In genomic region chr12:82109243-82109642, GRCh38 we compare ENCODE assay signal across 27 cellular contexts.
"Had no signal": no experiment of that assay in that cellular context is flagged by ENCODE, and none has a peak within 500 bp of the region (broad histone marks: within the 10 kb centered on the region; RNA-seq: fewer than 3 reads in every experiment).

No MANE protein-coding gene starts in this region.

- H3K4me1 ChIP-seq: pancreas, prostate gland, right lobe of liver, sigmoid colon, stomach, thyroid gland, tibial nerve, upper lobe of left lung, vagina had no signal

- H3K4me3 Mint-ChIP-seq: natural killer cell treated with Interleukin-12 subunit alpha and Interleukin-12 subunit beta and Interleukin-15 and Interleukin-18, amount 100 ng/mL, for 72 hours; nephron progenitor cell; neural crest cell; stimulated activated effector memory CD8-positive, alpha-beta T cell treated with anti-CD3 and anti-CD28 coated beads, Interleukin-12 subunit alpha, Interleukin-12 subunit beta, amount 100 ng/mL, for 72 hours; stimulated activated naive B cell treated with anti-CD40 and anti-IgM and Interleukin-4, amounts not matched to agents 10 μg/mL and 1 μg/mL and 100 μg/mL, for 72 hours; stimulated activated naive CD8-positive, alpha-beta T cell treated with anti-CD3 and anti-CD28 coated beads, Interleukin-15, Interleukin-2, amounts not matched to agents 100 ng/mL and 50 ng/mL, for 24 hours had no signal

- H3K9me3 Mint-ChIP-seq: nephron progenitor cell; stimulated activated naive CD8-positive, alpha-beta T cell treated with anti-CD3 and anti-CD28 coated beads, Interleukin-15, Interleukin-2, amounts not matched to agents 100 ng/mL and 50 ng/mL, for 24 hours had no signal

- H3K36me3 ChIP-seq: neutrophil, pancreas, prostate gland, right lobe of liver, sigmoid colon, stomach, thoracic aorta, thyroid gland, tibial nerve, upper lobe of left lung, vagina had no signal

- H3K27ac ChIP-seq: neutrophil, pancreas, prostate gland, right lobe of liver, sigmoid colon, stomach, thoracic aorta, thyroid gland, tibial nerve, upper lobe of left lung, vagina had no signal

- H3K4me3 ChIP-seq: pancreas, prostate gland, right lobe of liver, sigmoid colon, stomach, thoracic aorta, thyroid gland, tibial nerve, upper lobe of left lung, vagina had no signal

- H3K4me1 Mint-ChIP-seq: nephron progenitor cell; neural crest cell; stimulated activated effector memory CD8-positive, alpha-beta T cell treated with anti-CD3 and anti-CD28 coated beads, Interleukin-12 subunit alpha, Interleukin-12 subunit beta, amount 100 ng/mL, for 72 hours; stimulated activated naive B cell treated with anti-CD40 and anti-IgM and Interleukin-4, amounts not matched to agents 10 μg/mL and 1 μg/mL and 100 μg/mL, for 72 hours had no signal

- H3K27me3 ChIP-seq: neutrophil, pancreas, right lobe of liver, sigmoid colon, stomach, thyroid gland, tibial nerve, upper lobe of left lung, vagina had no signal

- H3K27me3 Mint-ChIP-seq: natural killer cell treated with Interleukin-12 subunit alpha and Interleukin-12 subunit beta and Interleukin-15 and Interleukin-18, amount 100 ng/mL, for 72 hours; stimulated activated naive B cell treated with anti-CD40 and anti-IgM and Interleukin-4, amounts not matched to agents 10 μg/mL and 1 μg/mL and 100 μg/mL, for 72 hours; stimulated activated naive CD8-positive, alpha-beta T cell treated with anti-CD3 and anti-CD28 coated beads, Interleukin-15, Interleukin-2, amounts not matched to agents 100 ng/mL and 50 ng/mL, for 24 hours had no signal

- H3K36me3 Mint-ChIP-seq: natural killer cell treated with Interleukin-12 subunit alpha and Interleukin-12 subunit beta and Interleukin-15 and Interleukin-18, amount 100 ng/mL, for 72 hours; stimulated activated effector memory CD8-positive, alpha-beta T cell treated with anti-CD3 and anti-CD28 coated beads, Interleukin-12 subunit alpha, Interleukin-12 subunit beta, amount 100 ng/mL, for 72 hours; stimulated activated naive B cell treated with anti-CD40 and anti-IgM and Interleukin-4, amounts not matched to agents 10 μg/mL and 1 μg/mL and 100 μg/mL, for 72 hours had no signal

- H3K27ac Mint-ChIP-seq: natural killer cell treated with Interleukin-12 subunit alpha and Interleukin-12 subunit beta and Interleukin-15 and Interleukin-18, amount 100 ng/mL, for 72 hours; nephron progenitor cell; stimulated activated effector memory CD8-positive, alpha-beta T cell treated with anti-CD3 and anti-CD28 coated beads, Interleukin-12 subunit alpha, Interleukin-12 subunit beta, amount 100 ng/mL, for 72 hours; stimulated activated naive B cell treated with anti-CD40 and anti-IgM and Interleukin-4, amounts not matched to agents 10 μg/mL and 1 μg/mL and 100 μg/mL, for 72 hours; stimulated activated naive CD8-positive, alpha-beta T cell treated with anti-CD3 and anti-CD28 coated beads, Interleukin-15, Interleukin-2, amounts not matched to agents 100 ng/mL and 50 ng/mL, for 24 hours had no signal

- H3K9me3 ChIP-seq: neutrophil, pancreas, prostate gland, right lobe of liver, sigmoid colon, stomach, thoracic aorta, thyroid gland, tibial nerve, upper lobe of left lung, vagina had no signal

- ATAC-seq: natural killer cell treated with Interleukin-12 subunit alpha and Interleukin-12 subunit beta and Interleukin-15 and Interleukin-18, amount 100 ng/mL, for 72 hours; pancreas; right cardiac atrium; right lobe of liver; stimulated activated effector memory CD8-positive, alpha-beta T cell treated with anti-CD3 and anti-CD28 coated beads, Interleukin-12 subunit alpha, Interleukin-12 subunit beta, amount 100 ng/mL, for 72 hours; stimulated activated naive B cell treated with anti-CD40 and anti-IgM and Interleukin-4, amounts not matched to agents 10 μg/mL and 1 μg/mL and 100 μg/mL, for 72 hours had no signal

- DNase-seq: nephron progenitor cell; nucleus accumbens; pancreas; retina; right cardiac atrium; right lobe of liver; sigmoid colon; small intestine; stimulated activated CD4-positive, alpha-beta T cell treated with anti-CD3 and anti-CD28 coated beads, Interleukin-15, amount 100 ng/mL, for 24 hours; stimulated activated CD4-positive, alpha-beta T cell treated with anti-CD3 and anti-CD28 coated beads, Interleukin-2, amount 100 ng/mL, for 24 hours; stimulated activated CD4-positive, alpha-beta T cell treated with anti-CD3 and anti-CD28 coated beads, Interleukin-2, amount 100 ng/mL, for 48 hours; stimulated activated CD4-positive, alpha-beta T cell treated with anti-CD3 and anti-CD28 coated beads, Interleukin-4, amount 100 ng/mL, for 24 hours; stimulated activated naive B cell treated with anti-CD40 and anti-IgM and Interleukin-4, amounts not matched to agents 10 μg/mL and 1 μg/mL and 100 μg/mL, for 72 hours; stimulated activated naive CD4-positive, alpha-beta T cell treated with Interleukin-2 at 50 U/mL for 16 hours; stomach; thyroid gland; trophoblast cell; upper lobe of left lung had no signal
